In the genomic region with DNA sequence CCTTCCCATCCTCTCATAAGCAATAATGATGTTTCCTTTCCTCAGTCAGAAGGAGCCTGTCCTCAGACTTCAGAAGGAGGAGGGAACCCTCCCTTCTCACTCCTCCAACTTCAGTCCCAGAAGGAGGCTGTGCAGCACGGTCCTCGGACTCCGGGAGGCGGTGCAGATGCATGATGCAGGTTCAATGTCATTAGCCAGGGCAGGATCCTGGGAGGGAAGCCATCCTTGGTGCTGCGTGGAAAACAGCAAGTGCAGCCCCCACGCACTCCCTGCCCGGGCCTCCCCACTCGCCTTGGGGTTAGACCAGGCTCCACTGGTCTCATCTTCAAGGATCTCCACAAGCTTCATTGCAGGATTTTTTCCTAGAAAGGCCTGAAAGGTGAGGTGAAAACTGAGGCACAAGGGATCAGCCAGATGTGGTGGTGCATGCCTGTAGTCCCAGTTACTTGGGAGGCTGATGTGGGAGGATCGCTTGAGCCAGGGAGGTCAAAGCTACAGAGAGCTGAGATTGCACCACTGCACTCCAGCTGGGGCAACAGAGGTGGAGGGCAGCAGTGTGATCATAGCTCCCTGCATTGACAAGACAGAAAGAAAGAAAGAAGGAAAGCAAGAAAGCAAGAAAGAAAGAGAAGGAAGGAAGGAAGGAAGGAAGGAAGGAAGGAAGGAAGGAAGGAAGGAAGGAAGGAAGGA, we compare ENCODE assay signal across 23 cellular contexts.
"Had no signal": no experiment of that assay in that cellular context is flagged by ENCODE, and none has a peak within 500 bp of the region (broad histone marks: within the 10 kb centered on the region; RNA-seq: fewer than 3 reads in every experiment).

No MANE protein-coding gene starts in this region.

- ATAC-seq: activated CD8-positive, alpha-beta memory T cell treated with anti-CD3 and anti-CD28 coated beads, Interleukin-2, amount 10 ng/mL, durations not matched to agents 7 days and 5 days; activated naive CD4-positive, alpha-beta T cell treated with anti-CD3 and anti-CD28 coated beads, Interleukin-2, amount 50 U/mL, for 72 hours; activated naive CD8-positive, alpha-beta T cell treated with anti-CD3 and anti-CD28 coated beads, Interleukin-2, amount 50 U/mL, for 24 hours; PC-3; T-helper 17 cell; WTC11 had no signal

- H3K4me3 ChIP-seq: K562 had no signal

- DNase-seq: activated CD4-positive, alpha-beta T cell treated with anti-CD3 and anti-CD28 coated beads, Interleukin-2, amount 10 ng/mL, durations not matched to agents 24 days and 14 days; activated CD4-positive, alpha-beta T cell treated with anti-CD3 and anti-CD28 coated beads, Interleukin-2, amount 50 U/mL, for 48 hours; activated CD4-positive, CD25-positive, alpha-beta regulatory T cell treated with anti-CD3 and anti-CD28 coated beads, Interleukin-2, amount 50 U/mL, for 72 hours; activated CD8-positive, alpha-beta memory T cell treated with anti-CD3 and anti-CD28 coated beads, Interleukin-2, amount 10 ng/mL, durations not matched to agents 7 days and 5 days; activated effector memory CD4-positive, alpha-beta T cell treated with Interleukin-2 at 50 U/mL for 16 hours; activated naive CD4-positive, alpha-beta T cell; activated naive CD8-positive, alpha-beta T cell treated with anti-CD3 and anti-CD28 coated beads, Interleukin-2, amount 50 U/mL, for 24 hours; activated T-cell treated with anti-CD3 and anti-CD28 coated beads, Interleukin-2, amount 50 U/mL, for 24 hours; amniotic stem cell; Karpas-422; NCI-H1105 treated with DMSO at 0.1 percent for 48 hours; NCI-H1436 treated with DMSO at 0.1 percent for 48 hours; NCI-H187; NCI-H2081; NCI-H510A treated with DMSO at 0.1 percent for 48 hours; NCI-H69; PC-3; SHP77 treated with DMSO at 0.1 percent for 48 hours; T-helper 17 cell; T-helper 9 cell had no signal
